In the genomic region with DNA sequence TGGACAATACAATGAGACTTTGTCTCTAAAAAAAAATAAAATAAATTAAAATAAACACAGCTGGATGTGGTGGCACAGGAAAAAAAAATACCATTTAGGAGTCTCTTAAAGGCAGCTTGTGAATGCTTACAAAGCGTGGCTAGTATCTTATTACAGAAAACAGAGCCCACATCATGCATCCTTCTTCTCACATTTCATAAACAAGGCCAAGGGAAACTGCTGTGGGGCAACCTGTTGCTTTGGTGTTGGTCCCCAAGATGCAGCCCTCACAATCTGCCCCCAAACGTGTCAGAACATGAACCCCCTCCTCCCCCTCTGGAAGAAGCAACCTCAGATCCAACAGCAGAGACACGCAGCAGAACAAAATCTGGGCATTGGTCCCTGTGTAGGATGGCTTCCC, we compare ENCODE assay signal across 28 cellular contexts. TPM values are rescaled to one million over a fixed set of nuclear protein-coding genes. Genes with fewer than 3 reads are reported as not detected.
DNase-seq lines count a peak whose midpoint lies in the region; ATAC-seq and TF ChIP-seq lines count a peak whose summit lies in the region.
"Had no signal": no experiment of that assay in that cellular context is flagged by ENCODE, and none has a peak within 500 bp of the region (broad histone marks: within the 10 kb centered on the region; RNA-seq: fewer than 3 reads in every experiment).

No MANE protein-coding gene starts in this region.

- H3K27ac Mint-ChIP-seq in CD8-positive, alpha-beta memory T cell: peak overlapping the region in 1 of 8 donors; percentile 52
- H3K27ac Mint-ChIP-seq: activated CD4-positive, alpha-beta memory T cell treated with anti-CD3 and anti-CD28 coated beads, Interleukin-2, amount 10 ng/mL, durations not matched to agents 7 days and 5 days; activated naive CD8-positive, alpha-beta T cell treated with anti-CD3 and anti-CD28 coated beads for 36 hours; CD4-positive, alpha-beta T cell had no signal

- TF ChIP-seq RAD21 in SK-N-SH (IDR thresholded peaks at IDR 0.05; ENCODE audit: low read length): no peak

- no peak for TF ChIP-seq EP300 in SK-N-SH (IDR thresholded peaks at IDR 0.05; ENCODE audit: borderline replicate concordance in 1 of 2, low read depth in 1 of 2, low read length in 1 of 2)

- H3K4me3 Mint-ChIP-seq in CD8-positive, alpha-beta memory T cell: no peak overlapping the region
- H3K4me3 Mint-ChIP-seq: activated CD4-positive, alpha-beta memory T cell treated with anti-CD3 and anti-CD28 coated beads, Interleukin-2, amount 10 ng/mL, durations not matched to agents 7 days and 5 days; activated naive CD8-positive, alpha-beta T cell treated with anti-CD3 and anti-CD28 coated beads for 36 hours; CD4-positive, alpha-beta T cell had no signal

- H3K4me2 ChIP-seq in SK-N-SH: peak overlapping the region; percentile 34
- H3K4me2 ChIP-seq: KMS-11 had no signal

- POLR2A ChIA-PET in SK-N-SH (lab: Yijun Ruan, JAX): no interaction called here
- POLR2A ChIA-PET in CD8-positive, alpha-beta memory T cell (lab: Charles Lee): no interaction called here

- H3K4me1 Mint-ChIP-seq in CD8-positive, alpha-beta memory T cell: peaks cover 0 to 3% (median 0%) of the 10 kb centered on the region in 3 donors
- H3K4me1 Mint-ChIP-seq: activated naive CD8-positive, alpha-beta T cell treated with anti-CD3 and anti-CD28 coated beads for 36 hours; naive B cell had no signal

- no peaks in the 10 kb centered on the region for H3K9me2 ChIP-seq in SK-N-SH

- 82% methylated on average over 3 of the region's 3 CpGs for WGBS in SK-N-SH (ENCODE audit: low lambda C conversion rate)

- H3K79me2 ChIP-seq in SK-N-SH (ENCODE audit: insufficient read depth): no peaks in the 10 kb centered on the region

- ATAC-seq in SK-N-SH treated with all-trans-retinoic acid at 6 μM for 48 hours (no peak), GM18907 (IDR thresholded peaks at IDR 0.05; ENCODE audit: unreplicated experiment) (no peak)
- ATAC-seq: esophagus mucosa; HCT116; stimulated activated naive CD8-positive, alpha-beta T cell treated with anti-CD3 and anti-CD28 coated beads, Interleukin-15, Interleukin-2, amounts not matched to agents 100 U/mL and 50 U/mL, for 24 hours had no signal

- no peaks in the 10 kb centered on the region for H4K20me1 ChIP-seq in SK-N-SH (ENCODE audit: insufficient read depth)

- H3K36me3 Mint-ChIP-seq in CD8-positive, alpha-beta memory T cell: peaks cover 0 to 12% (median 7%) of the 10 kb centered on the region in 3 donors
- H3K36me3 Mint-ChIP-seq: activated naive CD8-positive, alpha-beta T cell treated with anti-CD3 and anti-CD28 coated beads for 36 hours; naive B cell had no signal

- peaks cover 5% of the 10 kb centered on the region for H3F3A ChIP-seq in SK-N-SH (replicated peaks; ENCODE audit: insufficient read depth)

- peaks cover 6 to 32% of the 10 kb centered on the region in 2 experiments for H3K4me1 ChIP-seq in SK-N-SH (ENCODE audit: control insufficient read depth in 1 of 2, insufficient read depth in 2 of 2, low read depth in 1 of 2, low read length in 1 of 2)
- peaks cover 3% of the 10 kb centered on the region for H3K4me1 ChIP-seq in CD8-positive, alpha-beta memory T cell (ENCODE audit: insufficient read depth, low read length)
- H3K4me1 ChIP-seq: testis had no signal

- no peaks in the 10 kb centered on the region for H3K27me3 ChIP-seq in SK-N-SH (ENCODE audit: insufficient read depth)
- no peaks in the 10 kb centered on the region for H3K27me3 ChIP-seq in CD8-positive, alpha-beta memory T cell (ENCODE audit: insufficient read depth, low read length, poor library complexity, severe bottlenecking)
- H3K27me3 ChIP-seq: neutrophil, testis had no signal

- no peaks in the 10 kb centered on the region for H3K9me3 ChIP-seq in SK-N-SH
- H3K9me3 ChIP-seq in CD8-positive, alpha-beta memory T cell (ENCODE audit: low read length): no peaks in the 10 kb centered on the region
- H3K9me3 ChIP-seq: left ventricle myocardium inferior, neutrophil, testis had no signal

- 0 out of 4 replicates have a peak overlapping the region, but pooled peaks of 1 of the 2 experiments have one; percentile 18 for H3K4me3 ChIP-seq in SK-N-SH (ENCODE audit: low read depth in 2 of 2, low read length in 1 of 2)
- H3K4me3 ChIP-seq in CD8-positive, alpha-beta memory T cell (ENCODE audit: low read length): no peak overlapping the region
- H3K4me3 ChIP-seq: left ventricle myocardium inferior, testis had no signal

- no peaks in the 10 kb centered on the region for H3K36me3 ChIP-seq in SK-N-SH (replicated peaks in 1 of 2; ENCODE audit: control insufficient read depth in 1 of 2, insufficient read depth in 2 of 2, low read length in 1 of 2)
- no peaks in the 10 kb centered on the region for H3K36me3 ChIP-seq in CD8-positive, alpha-beta memory T cell (ENCODE audit: insufficient read depth, low read length)
- H3K36me3 ChIP-seq: left ventricle myocardium inferior, neutrophil had no signal

- CTCF ChIA-PET in SK-N-SH (lab: Yijun Ruan, JAX): interaction anchor here (0.6 to 6.1 kb wide), 4 partner anchors 112 to 184 kb away, joined by 3 to 29 read pairs (median 4); no protein-coding TSS in a partner anchor
- CTCF ChIA-PET in CD8-positive, alpha-beta memory T cell (lab: Charles Lee): interaction anchor here (1.2 to 1.5 kb wide), 2 partner anchors 10 to 153 kb away, joined by 3 to 9 read pairs; no protein-coding TSS in a partner anchor

- H3K9me3 Mint-ChIP-seq in CD8-positive, alpha-beta memory T cell: no peaks in the 10 kb centered on the region
- H3K9me3 Mint-ChIP-seq: activated CD4-positive, alpha-beta memory T cell treated with anti-CD3 and anti-CD28 coated beads, Interleukin-2, amount 10 ng/mL, durations not matched to agents 7 days and 5 days; activated naive CD8-positive, alpha-beta T cell treated with anti-CD3 and anti-CD28 coated beads for 36 hours; CD4-positive, alpha-beta T cell; naive B cell had no signal

- H2AFZ ChIP-seq in SK-N-SH (ENCODE audit: low read depth): no peak overlapping the region

- H3K9ac ChIP-seq in SK-N-SH: no peak overlapping the region
- H3K9ac ChIP-seq: KMS-11 had no signal

- H3K27ac ChIP-seq in SK-N-SH (ENCODE audit: low read depth in 2 of 2, low read length in 1 of 2): no peak overlapping the region
- H3K27ac ChIP-seq in CD8-positive, alpha-beta memory T cell (ENCODE audit: low read depth, low read length): no peak overlapping the region
- H3K27ac ChIP-seq: KMS-11, left ventricle myocardium inferior, neutrophil, testis had no signal

- H3K27me3 Mint-ChIP-seq in CD8-positive, alpha-beta memory T cell: no peaks in the 10 kb centered on the region
- H3K27me3 Mint-ChIP-seq: CD4-positive, alpha-beta T cell had no signal

- no peak for TF ChIP-seq CTCF in SK-N-SH (IDR thresholded peaks at IDR 0.05)

- in situ Hi-C loops in KBM-7 (cut with MboI; ENCODE audit: low pct_unique_long_range_greater_than_20kb, low sequenced_read_pairs): no loop called here

- DNase-seq in SK-N-SH (no peak), RPMI7951 (ENCODE audit: low read depth) (peak; percentile 31), iris pigment epithelial cell (ENCODE audit: low read depth) (peak; percentile 32), KBM-7 (no peak)
- no peak for DNase-seq in CD8-positive, alpha-beta memory T cell
- DNase-seq in stimulated activated naive CD4-positive, alpha-beta T cell (lab: John Stamatoyannopoulos, UW): no peak
- DNase-seq: activated CD4-positive, alpha-beta memory T cell treated with anti-CD3 and anti-CD28 coated beads, Interleukin-2, amount 10 ng/mL, durations not matched to agents 7 days and 5 days; activated naive CD8-positive, alpha-beta T cell treated with anti-CD3 and anti-CD28 coated beads for 36 hours; CD4-positive, alpha-beta T cell; central memory CD4-positive, alpha-beta T cell; hypothalamus; left ventricle myocardium inferior; MV-4-11; naive B cell; NCI-H774; RPMI8226; stimulated activated naive CD8-positive, alpha-beta T cell treated with anti-CD3 and anti-CD28 coated beads, Interleukin-15, Interleukin-2, amounts not matched to agents 100 U/mL and 50 U/mL, for 24 hours; testis had no signal

TF ChIP-seq in SK-N-SH, 30 proteins besides CTCF, POLR2A, EP300 and RAD21:
- TF ChIP-seq SMC3 (IDR thresholded peaks at IDR 0.05; ENCODE audit: low read depth, low read length) (no peak), TEAD4 (IDR thresholded peaks at IDR 0.05; ENCODE audit: borderline replicate concordance, insufficient read depth) (no peak), GABPA (IDR thresholded peaks at IDR 0.05; ENCODE audit: low read depth) (no peak)

TF ChIP-seq in SK-N-SH treated with all-trans-retinoic acid at 6 μM for 48 hours, 23 proteins besides CTCF, POLR2A, EP300 and RAD21 (continues in another document):
- TF ChIP-seq ESRRG (CRISPR knock-in tag; IDR thresholded peaks at IDR 0.05) (no peak), ZNF70 (CRISPR knock-in tag; IDR thresholded peaks at IDR 0.05) (no peak), OSR1 (CRISPR knock-in tag; IDR thresholded peaks at IDR 0.05) (no peak)
- TF ChIP-seq, protein P1, sequence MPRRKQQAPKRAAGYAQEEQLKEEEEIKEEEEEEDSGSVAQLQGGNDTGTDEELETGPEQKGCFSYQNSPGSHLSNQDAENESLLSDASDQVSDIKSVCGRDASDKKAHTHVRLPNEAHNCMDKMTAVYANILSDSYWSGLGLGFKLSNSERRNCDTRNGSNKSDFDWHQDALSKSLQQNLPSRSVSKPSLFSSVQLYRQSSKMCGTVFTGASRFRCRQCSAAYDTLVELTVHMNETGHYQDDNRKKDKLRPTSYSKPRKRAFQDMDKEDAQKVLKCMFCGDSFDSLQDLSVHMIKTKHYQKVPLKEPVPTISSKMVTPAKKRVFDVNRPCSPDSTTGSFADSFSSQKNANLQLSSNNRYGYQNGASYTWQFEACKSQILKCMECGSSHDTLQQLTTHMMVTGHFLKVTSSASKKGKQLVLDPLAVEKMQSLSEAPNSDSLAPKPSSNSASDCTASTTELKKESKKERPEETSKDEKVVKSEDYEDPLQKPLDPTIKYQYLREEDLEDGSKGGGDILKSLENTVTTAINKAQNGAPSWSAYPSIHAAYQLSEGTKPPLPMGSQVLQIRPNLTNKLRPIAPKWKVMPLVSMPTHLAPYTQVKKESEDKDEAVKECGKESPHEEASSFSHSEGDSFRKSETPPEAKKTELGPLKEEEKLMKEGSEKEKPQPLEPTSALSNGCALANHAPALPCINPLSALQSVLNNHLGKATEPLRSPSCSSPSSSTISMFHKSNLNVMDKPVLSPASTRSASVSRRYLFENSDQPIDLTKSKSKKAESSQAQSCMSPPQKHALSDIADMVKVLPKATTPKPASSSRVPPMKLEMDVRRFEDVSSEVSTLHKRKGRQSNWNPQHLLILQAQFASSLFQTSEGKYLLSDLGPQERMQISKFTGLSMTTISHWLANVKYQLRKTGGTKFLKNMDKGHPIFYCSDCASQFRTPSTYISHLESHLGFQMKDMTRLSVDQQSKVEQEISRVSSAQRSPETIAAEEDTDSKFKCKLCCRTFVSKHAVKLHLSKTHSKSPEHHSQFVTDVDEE (CRISPR knock-in tag; IDR thresholded peaks at IDR 0.05): no peak

RNA-seq across cellular contexts. Expression of a gene that starts 2.6 kb away (rescaled TPM):
- polyA plus RNA-seq in SK-N-SH (2012; rRNA removed): 2.4 and 4.5 TPM in 2 replicates
- polyA plus RNA-seq in SK-N-SH (2012; cell fraction: cytosol; rRNA removed): 1.7 and 2.0 TPM in 2 replicates
- 5.2 and 9.4 TPM in 2 replicates for polyA plus RNA-seq in SK-N-SH (2012; cell fraction: nucleus; rRNA removed)
- total RNA-seq in RPMI7951 (2014; rRNA removed; shearing (Covaris generic)): 28.6 and 43.4 TPM in 2 replicates
- total RNA-seq in CD8-positive, alpha-beta memory T cell: 1 to 10 TPM; 2.3 to 3.6 TPM
- polyA plus RNA-seq in CD8-positive, alpha-beta memory T cell: 3.8 TPM
- total RNA-seq: A172, G401, pulmonary artery endothelial cell, SK-MEL-5 had no signal

Comparison
In these comparisons a context has a peak if more than half of its experiments do, and no peak if none do; other contexts are left out.
1. DNase-seq: peak in RPMI7951 (single experiment) and iris pigment epithelial cell (single experiment); none in SK-N-SH (single experiment), CD8-positive, alpha-beta memory T cell (0 of 5), stimulated activated naive CD4-positive, alpha-beta T cell (0 of 6) and KBM-7 (single experiment).